ENCODE assay signal across 1 cellular context in the genomic region with DNA sequence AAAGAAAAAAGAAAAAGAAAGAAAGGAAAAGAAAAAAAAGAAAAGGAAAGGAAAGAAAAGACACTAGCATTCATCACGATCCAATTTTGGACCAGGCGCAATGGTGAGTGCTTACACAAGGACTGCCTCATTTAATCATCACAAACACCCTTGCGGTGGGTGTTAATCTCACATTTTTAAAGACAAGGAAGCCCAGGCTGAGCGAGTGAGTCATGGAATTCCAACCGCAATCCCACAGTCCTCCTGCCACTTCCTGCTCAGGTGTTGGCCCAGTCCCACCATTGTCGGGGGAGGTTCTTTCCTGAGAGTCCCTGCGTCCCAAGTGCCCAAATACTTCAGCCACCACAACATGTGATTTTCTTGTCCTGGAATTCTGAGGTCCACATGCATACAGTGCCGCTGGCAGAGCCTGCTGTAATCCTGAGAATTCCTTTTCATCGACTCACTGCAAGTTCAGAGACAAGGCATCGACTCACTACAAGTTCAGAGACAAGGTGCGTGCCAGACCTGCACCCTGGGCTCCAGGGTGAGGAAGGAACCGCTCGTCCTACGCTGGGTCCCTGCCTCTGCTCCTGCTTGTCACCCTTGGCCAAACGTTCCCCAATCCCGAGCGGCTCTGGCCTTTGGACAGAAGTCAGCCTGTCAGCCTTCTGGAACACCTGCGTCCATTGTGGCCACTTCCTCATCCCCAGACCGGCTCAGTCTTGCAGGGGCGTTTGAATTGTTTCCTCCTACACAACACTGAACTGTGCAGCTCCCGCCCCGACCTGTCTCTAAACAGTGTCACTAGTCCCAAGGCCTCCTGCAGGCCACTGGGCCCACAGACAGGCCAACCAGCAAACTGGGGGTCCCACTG.
TF ChIP-seq lines count a peak whose summit lies in the region.

No MANE protein-coding gene starts in this region.

TF ChIP-seq in HepG2, 621 proteins besides CTCF, POLR2A, EP300 and RAD21 (continued from another document and continues in another):
- TF ChIP-seq, protein P1, sequence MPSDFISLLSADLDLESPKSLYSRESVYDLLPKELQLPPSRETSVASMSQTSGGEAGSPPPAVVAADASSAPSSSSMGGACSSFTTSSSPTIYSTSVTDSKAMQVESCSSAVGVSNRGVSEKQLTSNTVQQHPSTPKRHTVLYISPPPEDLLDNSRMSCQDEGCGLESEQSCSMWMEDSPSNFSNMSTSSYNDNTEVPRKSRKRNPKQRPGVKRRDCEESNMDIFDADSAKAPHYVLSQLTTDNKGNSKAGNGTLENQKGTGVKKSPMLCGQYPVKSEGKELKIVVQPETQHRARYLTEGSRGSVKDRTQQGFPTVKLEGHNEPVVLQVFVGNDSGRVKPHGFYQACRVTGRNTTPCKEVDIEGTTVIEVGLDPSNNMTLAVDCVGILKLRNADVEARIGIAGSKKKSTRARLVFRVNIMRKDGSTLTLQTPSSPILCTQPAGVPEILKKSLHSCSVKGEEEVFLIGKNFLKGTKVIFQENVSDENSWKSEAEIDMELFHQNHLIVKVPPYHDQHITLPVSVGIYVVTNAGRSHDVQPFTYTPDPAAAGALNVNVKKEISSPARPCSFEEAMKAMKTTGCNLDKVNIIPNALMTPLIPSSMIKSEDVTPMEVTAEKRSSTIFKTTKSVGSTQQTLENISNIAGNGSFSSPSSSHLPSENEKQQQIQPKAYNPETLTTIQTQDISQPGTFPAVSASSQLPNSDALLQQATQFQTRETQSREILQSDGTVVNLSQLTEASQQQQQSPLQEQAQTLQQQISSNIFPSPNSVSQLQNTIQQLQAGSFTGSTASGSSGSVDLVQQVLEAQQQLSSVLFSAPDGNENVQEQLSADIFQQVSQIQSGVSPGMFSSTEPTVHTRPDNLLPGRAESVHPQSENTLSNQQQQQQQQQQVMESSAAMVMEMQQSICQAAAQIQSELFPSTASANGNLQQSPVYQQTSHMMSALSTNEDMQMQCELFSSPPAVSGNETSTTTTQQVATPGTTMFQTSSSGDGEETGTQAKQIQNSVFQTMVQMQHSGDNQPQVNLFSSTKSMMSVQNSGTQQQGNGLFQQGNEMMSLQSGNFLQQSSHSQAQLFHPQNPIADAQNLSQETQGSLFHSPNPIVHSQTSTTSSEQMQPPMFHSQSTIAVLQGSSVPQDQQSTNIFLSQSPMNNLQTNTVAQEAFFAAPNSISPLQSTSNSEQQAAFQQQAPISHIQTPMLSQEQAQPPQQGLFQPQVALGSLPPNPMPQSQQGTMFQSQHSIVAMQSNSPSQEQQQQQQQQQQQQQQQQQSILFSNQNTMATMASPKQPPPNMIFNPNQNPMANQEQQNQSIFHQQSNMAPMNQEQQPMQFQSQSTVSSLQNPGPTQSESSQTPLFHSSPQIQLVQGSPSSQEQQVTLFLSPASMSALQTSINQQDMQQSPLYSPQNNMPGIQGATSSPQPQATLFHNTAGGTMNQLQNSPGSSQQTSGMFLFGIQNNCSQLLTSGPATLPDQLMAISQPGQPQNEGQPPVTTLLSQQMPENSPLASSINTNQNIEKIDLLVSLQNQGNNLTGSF (CRISPR knock-in tag; IDR thresholded peaks at IDR 0.05) = no peak
- TF ChIP-seq NCOA5 (CRISPR knock-in tag; IDR thresholded peaks at IDR 0.05) (no peak), TCF12 (IDR thresholded peaks at IDR 0.05) (no peak), TCF12 (CRISPR knock-in tag; IDR thresholded peaks at IDR 0.05) (no peak), JUNB (CRISPR knock-in tag; IDR thresholded peaks at IDR 0.05; ENCODE audit: borderline replicate concordance) (peak; percentile 45; the same call in 1 of the 2 replicates), NCOA2 (CRISPR knock-in tag; IDR thresholded peaks at IDR 0.05) (no peak), THAP11 (CRISPR knock-in tag; IDR thresholded peaks at IDR 0.05) (peak; percentile 27; the same call in 1 of the 2 replicates), NFKB2 (CRISPR knock-in tag; IDR thresholded peaks at IDR 0.05; ENCODE audit: borderline replicate concordance) (no peak), MYNN (CRISPR knock-in tag; IDR thresholded peaks at IDR 0.05; ENCODE audit: low read depth) (0 out of 2 replicates have a peak, but pooled peaks have one; percentile 54), SKI (IDR thresholded peaks at IDR 0.05; ENCODE audit: partially characterized antibody) (no peak), KLF16 (CRISPR knock-in tag; IDR thresholded peaks at IDR 0.05) (no peak), NFYC (CRISPR knock-in tag; IDR thresholded peaks at IDR 0.05) (no peak), TRIM24 (CRISPR knock-in tag; IDR thresholded peaks at IDR 0.05) (no peak), ZNF572 (CRISPR knock-in tag; IDR thresholded peaks at IDR 0.05) (0 out of 2 replicates have a peak, but pooled peaks have one; percentile 34), KAT7 (CRISPR knock-in tag; IDR thresholded peaks at IDR 0.05; ENCODE audit: borderline replicate concordance) (no peak), ZSCAN25 (CRISPR knock-in tag; IDR thresholded peaks at IDR 0.05) (no peak), MXD4 (CRISPR knock-in tag; IDR thresholded peaks at IDR 0.05) (0 out of 2 replicates have a peak, but pooled peaks have one; percentile 23), ZFP41 (CRISPR knock-in tag; IDR thresholded peaks at IDR 0.05; ENCODE audit: borderline replicate concordance) (no peak), ZNF773 (CRISPR knock-in tag; IDR thresholded peaks at IDR 0.05; ENCODE audit: borderline replicate concordance) (no peak), CHD4 (IDR thresholded peaks at IDR 0.05; ENCODE audit: borderline replicate concordance, low read length) (no peak), AHR (CRISPR knock-in tag; IDR thresholded peaks at IDR 0.05) (0 out of 2 replicates have a peak, but pooled peaks have one; percentile 23), NFYB (CRISPR knock-in tag; IDR thresholded peaks at IDR 0.05) (no peak), GATAD2A (CRISPR knock-in tag; IDR thresholded peaks at IDR 0.05) (peak; percentile 55), HES4 (CRISPR knock-in tag; IDR thresholded peaks at IDR 0.05; ENCODE audit: borderline replicate concordance) (no peak), RORA (CRISPR knock-in tag; IDR thresholded peaks at IDR 0.05) (no peak), ZFX (CRISPR knock-in tag; IDR thresholded peaks at IDR 0.05; ENCODE audit: low read depth) (peak; percentile 36; the same call in 1 of the 2 replicates), FOXO1 (CRISPR knock-in tag; IDR thresholded peaks at IDR 0.05) (0 out of 2 replicates have a peak, but pooled peaks have one; percentile 7), ZNF790 (CRISPR knock-in tag; IDR thresholded peaks at IDR 0.05; ENCODE audit: borderline replicate concordance) (no peak), ZBTB20 (CRISPR knock-in tag; IDR thresholded peaks at IDR 0.05; ENCODE audit: borderline replicate concordance, low read depth) (no peak), PHF8 (CRISPR knock-in tag; IDR thresholded peaks at IDR 0.05) (0 out of 2 replicates have a peak, but pooled peaks have one; percentile 12), RBFOX2 (IDR thresholded peaks at IDR 0.05; ENCODE audit: low read depth, low read length) (no peak), SMYD3 (CRISPR knock-in tag; IDR thresholded peaks at IDR 0.05) (no peak), CREB1 (IDR thresholded peaks at IDR 0.05) (no peak), CREB1 (CRISPR knock-in tag; IDR thresholded peaks at IDR 0.05) (no peak), ZNF709 (CRISPR knock-in tag; IDR thresholded peaks at IDR 0.05) (no peak), FOXM1 (CRISPR knock-in tag; IDR thresholded peaks at IDR 0.05) (no peak), ZNF350 (CRISPR knock-in tag; IDR thresholded peaks at IDR 0.05; ENCODE audit: borderline replicate concordance, low read depth) (no peak), ZNF878 (CRISPR knock-in tag; IDR thresholded peaks at IDR 0.05) (no peak)
- TF ChIP-seq, protein P2, sequence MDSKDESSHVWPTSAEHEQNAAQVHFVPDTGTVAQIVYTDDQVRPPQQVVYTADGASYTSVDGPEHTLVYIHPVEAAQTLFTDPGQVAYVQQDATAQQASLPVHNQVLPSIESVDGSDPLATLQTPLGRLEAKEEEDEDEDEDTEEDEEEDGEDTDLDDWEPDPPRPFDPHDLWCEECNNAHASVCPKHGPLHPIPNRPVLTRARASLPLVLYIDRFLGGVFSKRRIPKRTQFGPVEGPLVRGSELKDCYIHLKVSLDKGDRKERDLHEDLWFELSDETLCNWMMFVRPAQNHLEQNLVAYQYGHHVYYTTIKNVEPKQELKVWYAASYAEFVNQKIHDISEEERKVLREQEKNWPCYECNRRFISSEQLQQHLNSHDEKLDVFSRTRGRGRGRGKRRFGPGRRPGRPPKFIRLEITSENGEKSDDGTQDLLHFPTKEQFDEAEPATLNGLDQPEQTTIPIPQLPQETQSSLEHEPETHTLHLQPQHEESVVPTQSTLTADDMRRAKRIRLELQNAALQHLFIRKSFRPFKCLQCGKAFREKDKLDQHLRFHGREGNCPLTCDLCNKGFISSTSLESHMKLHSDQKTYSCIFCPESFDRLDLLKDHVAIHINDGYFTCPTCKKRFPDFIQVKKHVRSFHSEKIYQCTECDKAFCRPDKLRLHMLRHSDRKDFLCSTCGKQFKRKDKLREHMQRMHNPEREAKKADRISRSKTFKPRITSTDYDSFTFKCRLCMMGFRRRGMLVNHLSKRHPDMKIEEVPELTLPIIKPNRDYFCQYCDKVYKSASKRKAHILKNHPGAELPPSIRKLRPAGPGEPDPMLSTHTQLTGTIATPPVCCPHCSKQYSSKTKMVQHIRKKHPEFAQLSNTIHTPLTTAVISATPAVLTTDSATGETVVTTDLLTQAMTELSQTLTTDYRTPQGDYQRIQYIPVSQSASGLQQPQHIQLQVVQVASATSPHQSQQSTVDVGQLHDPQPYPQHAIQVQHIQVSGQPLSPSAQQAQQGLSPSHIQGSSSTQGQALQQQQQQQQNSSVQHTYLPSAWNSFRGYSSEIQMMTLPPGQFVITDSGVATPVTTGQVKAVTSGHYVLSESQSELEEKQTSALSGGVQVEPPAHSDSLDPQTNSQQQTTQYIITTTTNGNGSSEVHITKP (CRISPR knock-in tag; IDR thresholded peaks at IDR 0.05; ENCODE audit: low read depth) = 0 out of 2 replicates have a peak, but pooled peaks have one; percentile 42
- TF ChIP-seq, protein P3, sequence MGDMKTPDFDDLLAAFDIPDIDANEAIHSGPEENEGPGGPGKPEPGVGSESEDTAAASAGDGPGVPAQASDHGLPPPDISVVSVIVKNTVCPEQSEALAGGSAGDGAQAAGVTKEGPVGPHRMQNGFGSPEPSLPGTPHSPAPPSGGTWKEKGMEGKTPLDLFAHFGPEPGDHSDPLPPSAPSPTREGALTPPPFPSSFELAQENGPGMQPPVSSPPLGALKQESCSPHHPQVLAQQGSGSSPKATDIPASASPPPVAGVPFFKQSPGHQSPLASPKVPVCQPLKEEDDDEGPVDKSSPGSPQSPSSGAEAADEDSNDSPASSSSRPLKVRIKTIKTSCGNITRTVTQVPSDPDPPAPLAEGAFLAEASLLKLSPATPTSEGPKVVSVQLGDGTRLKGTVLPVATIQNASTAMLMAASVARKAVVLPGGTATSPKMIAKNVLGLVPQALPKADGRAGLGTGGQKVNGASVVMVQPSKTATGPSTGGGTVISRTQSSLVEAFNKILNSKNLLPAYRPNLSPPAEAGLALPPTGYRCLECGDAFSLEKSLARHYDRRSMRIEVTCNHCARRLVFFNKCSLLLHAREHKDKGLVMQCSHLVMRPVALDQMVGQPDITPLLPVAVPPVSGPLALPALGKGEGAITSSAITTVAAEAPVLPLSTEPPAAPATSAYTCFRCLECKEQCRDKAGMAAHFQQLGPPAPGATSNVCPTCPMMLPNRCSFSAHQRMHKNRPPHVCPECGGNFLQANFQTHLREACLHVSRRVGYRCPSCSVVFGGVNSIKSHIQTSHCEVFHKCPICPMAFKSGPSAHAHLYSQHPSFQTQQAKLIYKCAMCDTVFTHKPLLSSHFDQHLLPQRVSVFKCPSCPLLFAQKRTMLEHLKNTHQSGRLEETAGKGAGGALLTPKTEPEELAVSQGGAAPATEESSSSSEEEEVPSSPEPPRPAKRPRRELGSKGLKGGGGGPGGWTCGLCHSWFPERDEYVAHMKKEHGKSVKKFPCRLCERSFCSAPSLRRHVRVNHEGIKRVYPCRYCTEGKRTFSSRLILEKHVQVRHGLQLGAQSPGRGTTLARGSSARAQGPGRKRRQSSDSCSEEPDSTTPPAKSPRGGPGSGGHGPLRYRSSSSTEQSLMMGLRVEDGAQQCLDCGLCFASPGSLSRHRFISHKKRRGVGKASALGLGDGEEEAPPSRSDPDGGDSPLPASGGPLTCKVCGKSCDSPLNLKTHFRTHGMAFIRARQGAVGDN (CRISPR knock-in tag; IDR thresholded peaks at IDR 0.05) = peak; percentile 66
- TF ChIP-seq, protein P4, sequence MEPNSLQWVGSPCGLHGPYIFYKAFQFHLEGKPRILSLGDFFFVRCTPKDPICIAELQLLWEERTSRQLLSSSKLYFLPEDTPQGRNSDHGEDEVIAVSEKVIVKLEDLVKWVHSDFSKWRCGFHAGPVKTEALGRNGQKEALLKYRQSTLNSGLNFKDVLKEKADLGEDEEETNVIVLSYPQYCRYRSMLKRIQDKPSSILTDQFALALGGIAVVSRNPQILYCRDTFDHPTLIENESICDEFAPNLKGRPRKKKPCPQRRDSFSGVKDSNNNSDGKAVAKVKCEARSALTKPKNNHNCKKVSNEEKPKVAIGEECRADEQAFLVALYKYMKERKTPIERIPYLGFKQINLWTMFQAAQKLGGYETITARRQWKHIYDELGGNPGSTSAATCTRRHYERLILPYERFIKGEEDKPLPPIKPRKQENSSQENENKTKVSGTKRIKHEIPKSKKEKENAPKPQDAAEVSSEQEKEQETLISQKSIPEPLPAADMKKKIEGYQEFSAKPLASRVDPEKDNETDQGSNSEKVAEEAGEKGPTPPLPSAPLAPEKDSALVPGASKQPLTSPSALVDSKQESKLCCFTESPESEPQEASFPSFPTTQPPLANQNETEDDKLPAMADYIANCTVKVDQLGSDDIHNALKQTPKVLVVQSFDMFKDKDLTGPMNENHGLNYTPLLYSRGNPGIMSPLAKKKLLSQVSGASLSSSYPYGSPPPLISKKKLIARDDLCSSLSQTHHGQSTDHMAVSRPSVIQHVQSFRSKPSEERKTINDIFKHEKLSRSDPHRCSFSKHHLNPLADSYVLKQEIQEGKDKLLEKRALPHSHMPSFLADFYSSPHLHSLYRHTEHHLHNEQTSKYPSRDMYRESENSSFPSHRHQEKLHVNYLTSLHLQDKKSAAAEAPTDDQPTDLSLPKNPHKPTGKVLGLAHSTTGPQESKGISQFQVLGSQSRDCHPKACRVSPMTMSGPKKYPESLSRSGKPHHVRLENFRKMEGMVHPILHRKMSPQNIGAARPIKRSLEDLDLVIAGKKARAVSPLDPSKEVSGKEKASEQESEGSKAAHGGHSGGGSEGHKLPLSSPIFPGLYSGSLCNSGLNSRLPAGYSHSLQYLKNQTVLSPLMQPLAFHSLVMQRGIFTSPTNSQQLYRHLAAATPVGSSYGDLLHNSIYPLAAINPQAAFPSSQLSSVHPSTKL (CRISPR knock-in tag; IDR thresholded peaks at IDR 0.05) = 0 out of 2 replicates have a peak, but pooled peaks have one; percentile 16
- TF ChIP-seq, protein P5, sequence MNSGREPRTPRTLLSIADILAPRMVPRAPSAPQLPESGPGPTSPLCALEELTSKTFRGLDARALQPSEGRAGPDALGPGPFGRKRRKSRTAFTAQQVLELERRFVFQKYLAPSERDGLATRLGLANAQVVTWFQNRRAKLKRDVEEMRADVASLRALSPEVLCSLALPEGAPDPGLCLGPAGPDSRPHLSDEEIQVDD (CRISPR knock-in tag; IDR thresholded peaks at IDR 0.05; ENCODE audit: borderline replicate concordance) = no peak
